ENCODE assay signal across 17 cellular contexts in genomic region chr7:114786455-114786854, GRCh38.
DNase-seq lines count a peak whose midpoint lies in the region; ATAC-seq and TF ChIP-seq lines count a peak whose summit lies in the region.
"Had no signal": no experiment of that assay in that cellular context is flagged by ENCODE, and none has a peak within 500 bp of the region (broad histone marks: within the 10 kb centered on the region; RNA-seq: fewer than 3 reads in every experiment).

No MANE protein-coding gene starts in this region.

- H3K9me3 Mint-ChIP-seq in activated CD4-positive, alpha-beta T cell treated with anti-CD3 and anti-CD28 coated beads, Interleukin-2, amount 10 ng/mL, durations not matched to agents 24 days and 14 days, result peaks cover 4% of the 10 kb centered on the region
- no peaks in the 10 kb centered on the region for H3K9me3 Mint-ChIP-seq in CD4-positive, alpha-beta T cell
- no peaks in the 10 kb centered on the region for H3K9me3 Mint-ChIP-seq in activated naive CD8-positive, alpha-beta T cell (ENCODE audit: low read depth)

- no peak for ATAC-seq in CD4-positive, alpha-beta T cell (ENCODE audit: poor library complexity)
- ATAC-seq in GM18520 (IDR thresholded peaks at IDR 0.05; ENCODE audit: unreplicated experiment), result no peak
- ATAC-seq: Right ventricle myocardium inferior had no signal

- peak overlapping the region; percentile 56; the same call in 1 of the 2 replicates for H2AFZ ChIP-seq in OCI-LY3 (ENCODE audit: low read depth, low read length)

- peak overlapping the region; percentile 37; the same call in 1 of the 2 replicates for H3K4me3 ChIP-seq in OCI-LY3 (ENCODE audit: low read length)
- H3K4me3 ChIP-seq: BLaER1, Peyer's patch had no signal

- H4K20me1 ChIP-seq in OCI-LY3 (ENCODE audit: insufficient read depth, low read length), result no peaks in the 10 kb centered on the region
- H4K20me1 ChIP-seq: BLaER1 had no signal

- H3K36me3 ChIP-seq in OCI-LY3 (replicated peaks; ENCODE audit: low read depth, low read length), result peaks cover 3% of the 10 kb centered on the region
- H3K36me3 ChIP-seq: BLaER1, Peyer's patch had no signal

- H3K36me3 Mint-ChIP-seq in activated CD4-positive, alpha-beta T cell treated with anti-CD3 and anti-CD28 coated beads, Interleukin-2, amount 10 ng/mL, durations not matched to agents 24 days and 14 days (ENCODE audit: low read depth), result peaks cover 2% of the 10 kb centered on the region
- H3K36me3 Mint-ChIP-seq in CD4-positive, alpha-beta T cell (ENCODE audit: low read depth), result no peaks in the 10 kb centered on the region
- no peaks in the 10 kb centered on the region for H3K36me3 Mint-ChIP-seq in activated naive CD8-positive, alpha-beta T cell

- peak overlapping the region; percentile 85 for H3K27ac Mint-ChIP-seq in activated CD4-positive, alpha-beta T cell treated with anti-CD3 and anti-CD28 coated beads, Interleukin-2, amount 10 ng/mL, durations not matched to agents 24 days and 14 days
- H3K27ac Mint-ChIP-seq in CD4-positive, alpha-beta T cell, result no peak overlapping the region
- peak overlapping the region; percentile 46 for H3K27ac Mint-ChIP-seq in activated naive CD8-positive, alpha-beta T cell

- peak; percentile 64 for DNase-seq in activated CD4-positive, alpha-beta T cell treated with anti-CD3 and anti-CD28 coated beads, Interleukin-2, amount 10 ng/mL, durations not matched to agents 24 days and 14 days
- no peak for DNase-seq in activated CD4-positive, alpha-beta T cell treated with anti-CD3 and anti-CD28 coated beads, Interleukin-2, amount 50 U/mL, for 4 hours
- no peak for DNase-seq in CD4-positive, alpha-beta T cell
- DNase-seq in NOMO-1 treated with dmso at 0.1 percent for 144 hours (lab: John Stamatoyannopoulos, UW; ENCODE audit: unreplicated experiment) (no peak), amygdala (lab: John Stamatoyannopoulos, UW) (no peak)
- DNase-seq: COR-L47, NCI-H1092, NCI-H146, NCI-H2081 treated with DMSO at 0.1 percent for 48 hours, NCI-H510A, NCI-H82, Peyer's patch had no signal

- H3K27me3 ChIP-seq in CD4-positive, alpha-beta T cell (ENCODE audit: control insufficient read depth, insufficient read depth, low read length), result no peaks in the 10 kb centered on the region
- H3K27me3 ChIP-seq in OCI-LY3 (ENCODE audit: low read depth, low read length), result no peaks in the 10 kb centered on the region
- H3K27me3 ChIP-seq: BLaER1, Peyer's patch had no signal

- peaks cover 20% of the 10 kb centered on the region for H3K4me1 ChIP-seq in OCI-LY3 (ENCODE audit: low read length)
- H3K4me1 ChIP-seq: BLaER1, Peyer's patch had no signal

- no peak overlapping the region for H3K27ac ChIP-seq in CD4-positive, alpha-beta T cell (ENCODE audit: low read depth, low read length)
- no peak overlapping the region for H3K27ac ChIP-seq in OCI-LY3 (ENCODE audit: low read length)
- H3K27ac ChIP-seq: BLaER1, Peyer's patch had no signal

- H3K9ac ChIP-seq in OCI-LY3 (ENCODE audit: low read length), result no peak overlapping the region
- H3K9ac ChIP-seq: BLaER1 had no signal

- H3K79me2 ChIP-seq in OCI-LY3 (ENCODE audit: low read length), result no peaks in the 10 kb centered on the region

- no peak for TF ChIP-seq CTCF in CD4-positive, alpha-beta T cell (IDR thresholded peaks at IDR 0.05)
- TF ChIP-seq CTCF in OCI-LY3 (IDR thresholded peaks at IDR 0.05; ENCODE audit: low read depth, low read length), result no peak

- CTCF ChIA-PET in CD4-positive, alpha-beta T cell (lab: Charles Lee), result no interaction called here

- intact Hi-C loops in activated CD4-positive, alpha-beta T cell treated with anti-CD3 and anti-CD28 coated beads, Interleukin-2, amount 10 ng/mL, durations not matched to agents 24 days and 14 days (cut with micrococcal nuclease), result loop anchor here (1.0 kb wide), 2 partner anchors 13 to 47 kb away; no protein-coding TSS in a partner anchor
- intact Hi-C loops in CD4-positive, alpha-beta T cell (cut with DNase I, micrococcal nuclease), result no loop called here

- POLR2A ChIA-PET in CD4-positive, alpha-beta T cell (lab: Charles Lee), result no interaction called here

- no peaks in the 10 kb centered on the region for H3K27me3 Mint-ChIP-seq in activated CD4-positive, alpha-beta T cell treated with anti-CD3 and anti-CD28 coated beads, Interleukin-2, amount 10 ng/mL, durations not matched to agents 24 days and 14 days
- no peaks in the 10 kb centered on the region for H3K27me3 Mint-ChIP-seq in CD4-positive, alpha-beta T cell
- peaks cover 8% of the 10 kb centered on the region for H3K27me3 Mint-ChIP-seq in activated naive CD8-positive, alpha-beta T cell

- peak overlapping the region; percentile 36 for H3K4me3 Mint-ChIP-seq in activated CD4-positive, alpha-beta T cell treated with anti-CD3 and anti-CD28 coated beads, Interleukin-2, amount 10 ng/mL, durations not matched to agents 24 days and 14 days
- H3K4me3 Mint-ChIP-seq in CD4-positive, alpha-beta T cell, result peak overlapping the region; percentile 25
- no peak overlapping the region for H3K4me3 Mint-ChIP-seq in activated naive CD8-positive, alpha-beta T cell

- H3K4me1 Mint-ChIP-seq in activated CD4-positive, alpha-beta T cell treated with anti-CD3 and anti-CD28 coated beads, Interleukin-2, amount 10 ng/mL, durations not matched to agents 24 days and 14 days, result peaks cover 32% of the 10 kb centered on the region
- no peaks in the 10 kb centered on the region for H3K4me1 Mint-ChIP-seq in CD4-positive, alpha-beta T cell (ENCODE audit: low read depth)
- H3K4me1 Mint-ChIP-seq in activated naive CD8-positive, alpha-beta T cell (ENCODE audit: low read depth), result peaks cover 8% of the 10 kb centered on the region

- peak overlapping the region; percentile 55 for H3K4me2 ChIP-seq in OCI-LY3 (ENCODE audit: low read length)
- H3K4me2 ChIP-seq: BLaER1 had no signal

- H3K9me3 ChIP-seq in CD4-positive, alpha-beta T cell (ENCODE audit: control insufficient read depth, low read length), result no peaks in the 10 kb centered on the region
- no peaks in the 10 kb centered on the region for H3K9me3 ChIP-seq in OCI-LY3 (ENCODE audit: insufficient read depth, low read length)
- H3K9me3 ChIP-seq: BLaER1, Peyer's patch had no signal
